In genomic region chr2:201842131-201842530, GRCh38 we compare ENCODE assay signal across 22 cellular contexts. TPM values are rescaled to one million over a fixed set of nuclear protein-coding genes. Genes with fewer than 3 reads are reported as not detected.
"Had no signal": no experiment of that assay in that cellular context is flagged by ENCODE, and none has a peak within 500 bp of the region (broad histone marks: within the 10 kb centered on the region; RNA-seq: fewer than 3 reads in every experiment).

No MANE protein-coding gene starts in this region.

- ATAC-seq: left cardiac atrium; natural killer cell; stimulated activated memory B cell treated with anti-CD40 and anti-IgM and Interleukin-4, amounts not matched to agents 10 μg/mL and 1 μg/mL and 100 μg/mL, for 72 hours had no signal

- H3K36me3 Mint-ChIP-seq: natural killer cell; stimulated activated memory B cell treated with anti-CD40 and anti-IgM and Interleukin-4, amounts not matched to agents 10 μg/mL and 1 μg/mL and 100 μg/mL, for 72 hours had no signal

- H3K27me3 Mint-ChIP-seq: progenitor cell of endocrine pancreas had no signal

- H3K4me1 ChIP-seq: esophagus muscularis mucosa, right atrium auricular region had no signal

- DNase-seq: activated CD4-positive, alpha-beta memory T cell treated with anti-CD3 and anti-CD28 coated beads, Interleukin-2, amount 10 ng/mL, durations not matched to agents 7 days and 5 days; activated CD4-positive, alpha-beta T cell treated with anti-CD3 and anti-CD28 coated beads for 48 hours; activated naive CD4-positive, alpha-beta T cell treated with Interleukin-2 at 50 U/mL for 16 hours; activated naive CD8-positive, alpha-beta T cell treated with anti-CD3 and anti-CD28 coated beads, Interleukin-2, amount 10 ng/mL, durations not matched to agents 7 days and 5 days; activated T-cell treated with anti-CD3 and anti-CD28 coated beads, Interleukin-2, amount 50 U/mL, for 24 hours; amygdala; central memory CD4-positive, alpha-beta T cell; cortex of kidney; effector CD4-positive, alpha-beta T cell; left cardiac atrium; natural killer cell; stimulated activated CD4-positive, alpha-beta T cell treated with anti-CD3 and anti-CD28 coated beads, Interleukin-4, amount 100 ng/mL, for 24 hours; SW 1271; T-helper 2 cell; WERI-Rb-1 had no signal

- H3K4me3 ChIP-seq: esophagus muscularis mucosa, right atrium auricular region, smooth muscle cell had no signal

- H3K27ac ChIP-seq: esophagus muscularis mucosa, right atrium auricular region, WERI-Rb-1 had no signal

- H3K4me1 Mint-ChIP-seq: activated CD4-positive, alpha-beta memory T cell treated with anti-CD3 and anti-CD28 coated beads, Interleukin-2, amount 10 ng/mL, durations not matched to agents 7 days and 5 days; activated naive CD8-positive, alpha-beta T cell treated with anti-CD3 and anti-CD28 coated beads, Interleukin-2, amount 10 ng/mL, durations not matched to agents 7 days and 5 days; natural killer cell; stimulated activated memory B cell treated with anti-CD40 and anti-IgM and Interleukin-4, amounts not matched to agents 10 μg/mL and 1 μg/mL and 100 μg/mL, for 72 hours had no signal

- H3K4me3 Mint-ChIP-seq: activated CD4-positive, alpha-beta memory T cell treated with anti-CD3 and anti-CD28 coated beads, Interleukin-2, amount 10 ng/mL, durations not matched to agents 7 days and 5 days; activated naive CD8-positive, alpha-beta T cell treated with anti-CD3 and anti-CD28 coated beads, Interleukin-2, amount 10 ng/mL, durations not matched to agents 7 days and 5 days; activated T-cell treated with anti-CD3 and anti-CD28 coated beads, Interleukin-2, amount 50 U/mL, for 24 hours; brain; natural killer cell; stimulated activated memory B cell treated with anti-CD40 and anti-IgM and Interleukin-4, amounts not matched to agents 10 μg/mL and 1 μg/mL and 100 μg/mL, for 72 hours had no signal

- H3K27me3 ChIP-seq: esophagus muscularis mucosa, right atrium auricular region had no signal

- H3K9me3 ChIP-seq: right atrium auricular region had no signal

- H3K36me3 ChIP-seq: esophagus muscularis mucosa, right atrium auricular region, WERI-Rb-1 had no signal

- H3K27ac Mint-ChIP-seq: activated CD4-positive, alpha-beta memory T cell treated with anti-CD3 and anti-CD28 coated beads, Interleukin-2, amount 10 ng/mL, durations not matched to agents 7 days and 5 days; activated naive CD8-positive, alpha-beta T cell treated with anti-CD3 and anti-CD28 coated beads, Interleukin-2, amount 10 ng/mL, durations not matched to agents 7 days and 5 days; activated T-cell treated with anti-CD3 and anti-CD28 coated beads, Interleukin-2, amount 50 U/mL, for 24 hours; activated T-helper 2 cell treated with anti-CD3 and anti-CD28 coated beads, Interferon-gamma antibody, Interleukin-2, Interleukin-4, amounts not matched to agents 10 μg/mL and 5 μg/mL and 100 μg/mL, durations not matched to agents 14 hours and 24 hours and 36 hours; brain; natural killer cell; progenitor cell of endocrine pancreas; stimulated activated memory B cell treated with anti-CD40 and anti-IgM and Interleukin-4, amounts not matched to agents 10 μg/mL and 1 μg/mL and 100 μg/mL, for 72 hours had no signal

RNA-seq across cellular contexts. Expression of gene CDK15, which starts 35.8 kb away (rescaled TPM):
- total RNA-seq: activated CD4-positive, alpha-beta memory T cell treated with anti-CD3 and anti-CD28 coated beads, Interleukin-2, amount 10 ng/mL, durations not matched to agents 7 days and 5 days; activated naive CD8-positive, alpha-beta T cell treated with anti-CD3 and anti-CD28 coated beads, Interleukin-2, amount 10 ng/mL, durations not matched to agents 7 days and 5 days; activated T-helper 2 cell treated with anti-CD3 and anti-CD28 coated beads, Interferon-gamma antibody, Interleukin-2, Interleukin-4, amounts not matched to agents 10 μg/mL and 5 μg/mL and 100 μg/mL, durations not matched to agents 14 hours and 24 hours and 36 hours; right atrium auricular region had no signal
